Comparison of ENCODE assay signal across 8 cellular contexts in genomic region chr14:61296707-61297502, GRCh38. TPM values are rescaled to one million over a fixed set of nuclear protein-coding genes. Genes with fewer than 3 reads are reported as not detected.
DNase-seq lines count a peak whose midpoint lies in the region; ATAC-seq, FAIRE-seq and TF ChIP-seq lines count a peak whose summit lies in the region.

No MANE protein-coding gene starts in this region.

- no peaks in the 10 kb centered on the region for H4K20me1 ChIP-seq in PC-9 (ENCODE audit: insufficient read depth)

- TF ChIP-seq CTCF in HEK293 (tag by site-specific recombination; IDR thresholded peaks at IDR 0.05) (peak; percentile 20; the same call in 1 of the 2 replicates), PC-9 (conservative IDR thresholded peaks at IDR 0.05) (peak; percentile 84), osteocyte (IDR thresholded peaks at IDR 0.05) (peak; percentile 77)

- H3F3A ChIP-seq in PC-9 (ENCODE audit: insufficient read depth, low read depth): no peaks in the 10 kb centered on the region; the same call in 1 of the 2 replicates

- CTCF ChIA-PET in HEK293 (lab: Yijun Ruan, JAX) (interaction anchor here (0.6 to 1.7 kb wide), 14 partner anchors 8 to 1523 kb away, joined by 3 to 6 read pairs (median 3); no protein-coding TSS in a partner anchor), PC-9 (lab: Charles Lee) (interaction anchor here (0.6 to 0.8 kb wide), 3 partner anchors 15 to 443 kb away, joined by 3 to 9 read pairs (median 5); no protein-coding TSS in a partner anchor)

- H3K4me2 ChIP-seq in PC-9: no peak overlapping the region

- no peaks in the 10 kb centered on the region for H3K27me3 ChIP-seq in PC-9 (ENCODE audit: insufficient read depth, low read depth)
- H3K27me3 ChIP-seq in H7 (ENCODE audit: control insufficient read depth, insufficient read depth, low read length): no peaks in the 10 kb centered on the region

- intact Hi-C loops in PC-9 (cut with micrococcal nuclease; ENCODE audit: unreplicated experiment): loop anchor here (1.0 to 10.0 kb wide), 5 partner anchors 84 to 540 kb away; no protein-coding TSS in a partner anchor

- H3K36me3 ChIP-seq in HEK293 (ENCODE audit: control insufficient read depth in 2 of 2, insufficient read depth in 1 of 2, low read length in 2 of 2) (no peaks in the 10 kb centered on the region), PC-9 (ENCODE audit: low read depth) (no peaks in the 10 kb centered on the region), H7 (replicated peaks; ENCODE audit: control insufficient read depth, insufficient read depth, low read length) (no peaks in the 10 kb centered on the region)

- H3K27ac ChIP-seq in HEK293 (ENCODE audit: extremely low read depth, low read depth, low read length) (no peak overlapping the region), PC-9 (no peak overlapping the region)

- H3K9me3 Mint-ChIP-seq in osteocyte (ENCODE audit: unreplicated experiment): no peaks in the 10 kb centered on the region

- no peaks in the 10 kb centered on the region for H3K4me1 Mint-ChIP-seq in osteocyte (ENCODE audit: unreplicated experiment)

- H3K36me3 Mint-ChIP-seq in osteocyte (ENCODE audit: unreplicated experiment): no peaks in the 10 kb centered on the region

- H3K27me3 Mint-ChIP-seq in osteocyte (ENCODE audit: unreplicated experiment): peaks cover 22% of the 10 kb centered on the region

- H3K4me3 Mint-ChIP-seq in osteocyte (ENCODE audit: unreplicated experiment): no peak overlapping the region

- H3K4me1 ChIP-seq in HEK293 (ENCODE audit: control insufficient read depth, insufficient read depth, low read length) (no peaks in the 10 kb centered on the region), PC-9 (replicated peaks; ENCODE audit: insufficient read depth) (0 out of 2 replicates have a peak, but pooled peaks cover 4% of the 10 kb centered on the region)

- H3K9me2 ChIP-seq in PC-9 (ENCODE audit: insufficient read depth): no peaks in the 10 kb centered on the region

- DNase-seq in NCI-H2107 treated with DMSO at 0.1 percent for 48 hours (lab: John Stamatoyannopoulos, UW; ENCODE audit: unreplicated experiment) (peak; percentile 66), NCI-H2107 (lab: John Stamatoyannopoulos, UW) (no peak), PC-9 (peak; percentile 12 to 70), osteocyte (ENCODE audit: extremely low spot score, unreplicated experiment) (no peak), H7 (no peak)

- no peak overlapping the region for H3K27ac Mint-ChIP-seq in osteocyte (ENCODE audit: unreplicated experiment)

- H3K9me3 ChIP-seq in HEK293 (ENCODE audit: control insufficient read depth, insufficient read depth, low read depth, low read length) (no peaks in the 10 kb centered on the region), PC-9 (ENCODE audit: insufficient read depth, low read depth) (no peaks in the 10 kb centered on the region)

- peak; percentile 69 for FAIRE-seq in endometrium (lab: Jason Lieb, UNC)

- POLR2A ChIA-PET in HEK293 (lab: Yijun Ruan, JAX): no interaction called here
- POLR2A ChIA-PET in PC-9 (lab: Charles Lee; ENCODE audit: unreplicated experiment): interaction anchor here (0.6 to 0.9 kb wide), 2 partner anchors 25 to 584 kb away, joined by 3 to 6 read pairs; no protein-coding TSS in a partner anchor

- H3K4me3 ChIP-seq in HEK293 (ENCODE audit: low read depth, low read length) (no peak overlapping the region), PC-9 (no peak overlapping the region), H7 (ENCODE audit: insufficient read depth, low read depth, low read length) (no peak overlapping the region)

- no peak overlapping the region for H2AFZ ChIP-seq in PC-9

- no peaks in the 10 kb centered on the region for H3K79me2 ChIP-seq in PC-9 (ENCODE audit: low read depth)

- no TSS peak for BruUV-seq in PC-9 (replicated peaks; lab: Mats Ljungman, UMichigan)

- no peak for ATAC-seq in HG03139 (IDR thresholded peaks at IDR 0.05; ENCODE audit: unreplicated experiment)

TF ChIP-seq in HEK293, 187 proteins besides CTCF, POLR2A, EP300 and RAD21:
- TF ChIP-seq ZIC2 (tag by site-specific recombination; IDR thresholded peaks at IDR 0.05) (no peak), ZNF426 (tag by site-specific recombination; IDR thresholded peaks at IDR 0.05) (no peak), ZNF544 (tag by site-specific recombination; IDR thresholded peaks at IDR 0.05) (no peak), ZNF121 (tag by site-specific recombination; IDR thresholded peaks at IDR 0.05) (no peak), ZNF654 (tag by site-specific recombination; IDR thresholded peaks at IDR 0.05; ENCODE audit: low read depth) (peak; percentile 82), TCF7L2 (IDR thresholded peaks at IDR 0.05; ENCODE audit: borderline replicate concordance, low read depth, low read length) (no peak), ZNF785 (tag by site-specific recombination; IDR thresholded peaks at IDR 0.05) (no peak)
- TF ChIP-seq, protein P1, sequence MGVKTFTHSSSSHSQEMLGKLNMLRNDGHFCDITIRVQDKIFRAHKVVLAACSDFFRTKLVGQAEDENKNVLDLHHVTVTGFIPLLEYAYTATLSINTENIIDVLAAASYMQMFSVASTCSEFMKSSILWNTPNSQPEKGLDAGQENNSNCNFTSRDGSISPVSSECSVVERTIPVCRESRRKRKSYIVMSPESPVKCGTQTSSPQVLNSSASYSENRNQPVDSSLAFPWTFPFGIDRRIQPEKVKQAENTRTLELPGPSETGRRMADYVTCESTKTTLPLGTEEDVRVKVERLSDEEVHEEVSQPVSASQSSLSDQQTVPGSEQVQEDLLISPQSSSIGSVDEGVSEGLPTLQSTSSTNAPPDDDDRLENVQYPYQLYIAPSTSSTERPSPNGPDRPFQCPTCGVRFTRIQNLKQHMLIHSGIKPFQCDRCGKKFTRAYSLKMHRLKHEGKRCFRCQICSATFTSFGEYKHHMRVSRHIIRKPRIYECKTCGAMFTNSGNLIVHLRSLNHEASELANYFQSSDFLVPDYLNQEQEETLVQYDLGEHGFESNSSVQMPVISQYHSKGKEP (tag by site-specific recombination; IDR thresholded peaks at IDR 0.05): 0 out of 2 replicates have a peak, but pooled peaks have one; percentile 21

RNA-seq across cellular contexts. Expression of gene TMEM30B, which starts 15.8 kb away (rescaled TPM):
- total RNA-seq in PC-9 (2021) (15.2 and 19.6 TPM in 2 replicates), osteocyte (1.2 and 1.3 TPM in 2 replicates)
- 1.1 and 2.8 TPM in 2 replicates for total RNA-seq in H7 (2014; rRNA removed; shearing (Covaris generic))

RNA-seq across cellular contexts. Expression of gene PRKCH, which starts 24.5 kb away (rescaled TPM):
- total RNA-seq in PC-9 (2021): 32.4 and 49.8 TPM in 2 replicates
- 10.6 and 11.1 TPM in 2 replicates for total RNA-seq in osteocyte
- total RNA-seq in H7 (2014; rRNA removed; shearing (Covaris generic)): 6.3 and 14.9 TPM in 2 replicates

Comparison
In these comparisons a context has a peak if more than half of its experiments do, and no peak if none do; other contexts are left out.
1. DNase-seq: peak in NCI-H2107 treated with DMSO at 0.1 percent for 48 hours (single experiment) and PC-9 (2 of 2); none in NCI-H2107 (single experiment), osteocyte (single experiment) and H7 (single experiment).
2. CTCF ChIP-seq: peak in every context shown above with its lines; median percentile 84 in PC-9; 77 in osteocyte; 20 in HEK293.